In genomic region chr6:30212865-30213653, GRCh38 we compare ENCODE assay signal across 8 cellular contexts. TPM values are rescaled to one million over a fixed set of nuclear protein-coding genes. Genes with fewer than 3 reads are reported as not detected.
DNase-seq lines count a peak whose midpoint lies in the region; ATAC-seq lines count a peak whose summit lies in the region.

Gene TRIM26 (minus strand): TSS chr6:30213406. CDS start chr6:30199103, 14,303 bp downstream.

- no peaks in the 10 kb centered on the region for H3K27me3 Mint-ChIP-seq in activated CD8-positive, alpha-beta memory T cell treated with anti-CD3 and anti-CD28 coated beads, Interleukin-2, amount 10 ng/mL, durations not matched to agents 7 days and 5 days

- DNase-seq in COR-L47 (lab: John Stamatoyannopoulos, UW) (peak; percentile 96), HUDEP-2 (lab: John Stamatoyannopoulos, UW; ENCODE audit: unreplicated experiment in 76 of 76) (peak; percentile 42 to 99 (median 96)), NT2/D1 (ENCODE audit: low read depth, low spot score) (peak; percentile 87), mesenchymal stem cell (peak; percentile 98)
- DNase-seq in activated CD8-positive, alpha-beta memory T cell treated with anti-CD3 and anti-CD28 coated beads, Interleukin-2, amount 10 ng/mL, durations not matched to agents 7 days and 5 days = peak; percentile 99
- peak; percentile 93 for DNase-seq in stimulated activated CD8-positive, alpha-beta memory T cell treated with anti-CD3 and anti-CD28 coated beads, Interleukin-12 subunit alpha, Interleukin-12 subunit beta, amount 100 ng/mL, for 4 hours (ENCODE audit: low read depth)

- peak within 1 kb of the TSS; percentile 97 for H2AFZ ChIP-seq in mesenchymal stem cell (ENCODE audit: low read depth, low read length)

- H4K91ac ChIP-seq in mesenchymal stem cell (ENCODE audit: low read length) = peak within 1 kb of the TSS; percentile 96

- peak within 1 kb of the TSS; percentile 44 to 94 for H3K14ac ChIP-seq in mesenchymal stem cell (ENCODE audit: low read length in 2 of 2)

- H3K36me3 Mint-ChIP-seq in activated CD8-positive, alpha-beta memory T cell treated with anti-CD3 and anti-CD28 coated beads, Interleukin-2, amount 10 ng/mL, durations not matched to agents 7 days and 5 days = peaks cover 33% of the 10 kb centered on the region

- H3K4me3 Mint-ChIP-seq in activated CD8-positive, alpha-beta memory T cell treated with anti-CD3 and anti-CD28 coated beads, Interleukin-2, amount 10 ng/mL, durations not matched to agents 7 days and 5 days = peak within 1 kb of the TSS; percentile 95

- H2AK5ac ChIP-seq in mesenchymal stem cell (ENCODE audit: low read length, severe bottlenecking) = no peak within 1 kb of the TSS

- peak; percentile 82 for ATAC-seq in GM21381 (IDR thresholded peaks at IDR 0.05; ENCODE audit: unreplicated experiment)
- ATAC-seq in activated CD8-positive, alpha-beta memory T cell treated with anti-CD3 and anti-CD28 coated beads, Interleukin-2, amount 10 ng/mL, durations not matched to agents 7 days and 5 days = peak; percentile 86

- H3K9ac ChIP-seq in NT2/D1 (ENCODE audit: insufficient read length, low read depth) = peak within 1 kb of the TSS; percentile 90
- peak within 1 kb of the TSS; percentile 92 for H3K9ac ChIP-seq in endocrine pancreas (ENCODE audit: control insufficient read depth, insufficient read depth, low read length)
- H3K9ac ChIP-seq in mesenchymal stem cell (ENCODE audit: low read length) = peak within 1 kb of the TSS; percentile 98

- H2BK12ac ChIP-seq in mesenchymal stem cell (ENCODE audit: low read length in 2 of 2) = peak within 1 kb of the TSS; percentile 9 to 59

- H3K27ac Mint-ChIP-seq in activated CD8-positive, alpha-beta memory T cell treated with anti-CD3 and anti-CD28 coated beads, Interleukin-2, amount 10 ng/mL, durations not matched to agents 7 days and 5 days = peak within 1 kb of the TSS; percentile 99

- peak within 1 kb of the TSS; percentile 75 for H3K4me3 ChIP-seq in NT2/D1 (ENCODE audit: insufficient read length, low read depth)
- peak within 1 kb of the TSS; percentile 88 for H3K4me3 ChIP-seq in endocrine pancreas (ENCODE audit: control insufficient read depth, insufficient read depth, low read length)
- peak within 1 kb of the TSS; percentile 94 to 95 for H3K4me3 ChIP-seq in mesenchymal stem cell (ENCODE audit: insufficient read depth in 1 of 2, low read depth in 1 of 2, low read length in 2 of 2)

- peak within 1 kb of the TSS; percentile 99 for H3K4me2 ChIP-seq in mesenchymal stem cell (ENCODE audit: low read length, poor library complexity, severe bottlenecking)

- H4K8ac ChIP-seq in mesenchymal stem cell (ENCODE audit: low read length) = peak within 1 kb of the TSS; percentile 100

- H3K18ac ChIP-seq in mesenchymal stem cell (ENCODE audit: low read depth in 1 of 2, low read length in 2 of 2) = peak within 1 kb of the TSS; percentile 97 to 99

- H3K4me1 ChIP-seq in NT2/D1 (ENCODE audit: insufficient read depth, insufficient read length) = peaks cover 3% of the 10 kb centered on the region
- H3K4me1 ChIP-seq in endocrine pancreas (ENCODE audit: control insufficient read depth, insufficient read depth, low read length) = peaks cover 12% of the 10 kb centered on the region
- peaks cover 5% of the 10 kb centered on the region for H3K4me1 ChIP-seq in mesenchymal stem cell (ENCODE audit: control insufficient read depth, insufficient read depth, low read depth, low read length)

- no peak within 1 kb of the TSS for H2BK120ac ChIP-seq in mesenchymal stem cell (ENCODE audit: low read depth, low read length)

- peaks cover 10% of the 10 kb centered on the region for H3K36me3 ChIP-seq in NT2/D1 (ENCODE audit: insufficient read depth, insufficient read length, low read length)
- H3K36me3 ChIP-seq in endocrine pancreas (ENCODE audit: control insufficient read depth, insufficient read depth, low read length) = no peaks in the 10 kb centered on the region
- peaks cover 0 to 12% of the 10 kb centered on the region in 2 experiments for H3K36me3 ChIP-seq in mesenchymal stem cell (ENCODE audit: control insufficient read depth in 1 of 2, insufficient read depth in 2 of 2, low read depth in 1 of 2, low read length in 2 of 2)

- H3K9me3 Mint-ChIP-seq in activated CD8-positive, alpha-beta memory T cell treated with anti-CD3 and anti-CD28 coated beads, Interleukin-2, amount 10 ng/mL, durations not matched to agents 7 days and 5 days (ENCODE audit: low read depth) = no peaks in the 10 kb centered on the region

- peaks cover 49% of the 10 kb centered on the region for H3K4me1 Mint-ChIP-seq in activated CD8-positive, alpha-beta memory T cell treated with anti-CD3 and anti-CD28 coated beads, Interleukin-2, amount 10 ng/mL, durations not matched to agents 7 days and 5 days

- H3K27me3 ChIP-seq in NT2/D1 (ENCODE audit: insufficient read depth, insufficient read length) (no peaks in the 10 kb centered on the region), endocrine pancreas (ENCODE audit: control insufficient read depth, insufficient read depth, low read length) (no peaks in the 10 kb centered on the region), mesenchymal stem cell (ENCODE audit: control insufficient read depth in 1 of 2, insufficient read depth in 1 of 2, low read length in 2 of 2) (no peaks in the 10 kb centered on the region)

- no peaks in the 10 kb centered on the region for H3K9me3 ChIP-seq in NT2/D1 (ENCODE audit: insufficient read depth, low read length)
- H3K9me3 ChIP-seq in endocrine pancreas (ENCODE audit: control insufficient read depth, low read length) = no peaks in the 10 kb centered on the region
- no peaks in the 10 kb centered on the region for H3K9me3 ChIP-seq in mesenchymal stem cell (ENCODE audit: control insufficient read depth, low read length)

- CTCF ChIA-PET in activated CD8-positive, alpha-beta memory T cell treated with anti-CD3 and anti-CD28 coated beads, Interleukin-2, amount 10 ng/mL, durations not matched to agents 7 days and 5 days (lab: Charles Lee) = interaction anchor here (0.7 to 2.5 kb wide), 14 partner anchors 15 to 563 kb away, joined by 3 to 9 read pairs (median 4); no protein-coding TSS in a partner anchor

- peak within 1 kb of the TSS; percentile 53 for H3K27ac ChIP-seq in mesenchymal stem cell (ENCODE audit: low read length, poor library complexity, severe bottlenecking)

- WGBS in mesenchymal stem cell = under 1% methylated on average over 54 of the region's 59 CpGs

- H3K79me1 ChIP-seq in mesenchymal stem cell (replicated peaks; ENCODE audit: low read length, poor library complexity, severe bottlenecking) = peaks cover 14% of the 10 kb centered on the region

- H3K4ac ChIP-seq in mesenchymal stem cell (ENCODE audit: low read depth in 1 of 2, low read length in 2 of 2) = peak within 1 kb of the TSS; percentile 55 to 94

- peak within 1 kb of the TSS; percentile 77 for H2BK15ac ChIP-seq in mesenchymal stem cell (ENCODE audit: low read depth, poor library complexity, severe bottlenecking)

- H2BK5ac ChIP-seq in mesenchymal stem cell (ENCODE audit: low read depth, low read length, poor library complexity, severe bottlenecking) = peak within 1 kb of the TSS; percentile 85

- H3K23ac ChIP-seq in mesenchymal stem cell (ENCODE audit: low read length in 2 of 2) = peak within 1 kb of the TSS; percentile 18 to 98

RNA-seq across cellular contexts. Expression of gene TRIM26, which starts in this region (rescaled TPM):
- total RNA-seq in activated CD8-positive, alpha-beta memory T cell treated with anti-CD3 and anti-CD28 coated beads, Interleukin-2, amount 10 ng/mL, durations not matched to agents 7 days and 5 days = 100 to 1,000 TPM; 112 to 115 TPM
- polyA plus RNA-seq in mesenchymal stem cell (2013, experiment 1 of 2) = 24.2 TPM
- 24.0 TPM for polyA plus RNA-seq in mesenchymal stem cell (2013, experiment 2 of 2)

Comparison
In these comparisons a context has a peak if more than half of its experiments do, and no peak if none do; other contexts are left out.
1. Peak in every context shown above with its lines: DNase-seq, ATAC-seq, H3K4me3 ChIP-seq and H3K27ac ChIP-seq.